ENCODE assay signal across 9 cellular contexts in the genomic region with DNA sequence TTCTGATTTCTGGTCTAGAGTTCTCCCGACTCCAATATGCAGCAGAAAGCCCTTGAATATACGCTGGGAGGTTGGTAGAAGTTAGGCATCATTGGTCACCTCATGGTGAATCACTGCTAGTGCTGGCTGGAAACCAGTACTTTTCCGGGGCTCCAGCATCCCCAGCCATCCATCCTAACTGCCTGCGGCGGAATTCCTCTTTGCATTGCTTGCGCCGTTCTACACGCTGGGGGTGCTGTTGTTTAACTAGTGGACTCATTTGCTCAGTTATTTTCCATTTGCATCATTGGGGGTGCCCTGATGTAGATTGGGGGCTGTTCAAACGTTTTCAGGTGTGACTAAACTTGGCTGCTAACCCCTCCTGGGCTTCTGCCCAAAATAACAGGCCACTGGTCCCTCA. TPM values are rescaled to one million over a fixed set of nuclear protein-coding genes. Genes with fewer than 3 reads are reported as not detected.
DNase-seq lines count a peak whose midpoint lies in the region; TF ChIP-seq lines count a peak whose summit lies in the region.
"Had no signal": no experiment of that assay in that cellular context is flagged by ENCODE, and none has a peak within 500 bp of the region (broad histone marks: within the 10 kb centered on the region; RNA-seq: fewer than 3 reads in every experiment).

No MANE protein-coding gene starts in this region.

- TF ChIP-seq CTCF in NB4 (IDR thresholded peaks at IDR 0.05; ENCODE audit: low read depth, low read length) = no peak
- peak; percentile 64 for TF ChIP-seq CTCF in chondrocyte (IDR thresholded peaks at IDR 0.05)
- peak; percentile 40 to 44 (median 40) for TF ChIP-seq CTCF in nephron (IDR thresholded peaks at IDR 0.05; ENCODE audit: unreplicated experiment in 3 of 3)
- no peak for TF ChIP-seq CTCF in GM10248 (IDR thresholded peaks at IDR 0.05; ENCODE audit: control extremely low read depth, extremely low read depth, low read depth, missing control alignments)

- H3K27me3 Mint-ChIP-seq in chondrocyte (ENCODE audit: low read depth) = peaks cover 17% of the 10 kb centered on the region
- H3K27me3 Mint-ChIP-seq in nephron (ENCODE audit: low read depth) = peaks cover 35% of the 10 kb centered on the region
- peaks cover 57% of the 10 kb centered on the region for H3K27me3 Mint-ChIP-seq in activated T-cell treated with anti-CD3 and anti-CD28 coated beads, Interleukin-2, amount 50 U/mL, for 24 hours

- H3K4me1 Mint-ChIP-seq in chondrocyte (ENCODE audit: low read depth) = no peaks in the 10 kb centered on the region
- H3K4me1 Mint-ChIP-seq in nephron = no peaks in the 10 kb centered on the region
- H3K4me1 Mint-ChIP-seq in activated T-cell treated with anti-CD3 and anti-CD28 coated beads, Interleukin-2, amount 50 U/mL, for 24 hours (ENCODE audit: low read depth) = no peaks in the 10 kb centered on the region
- H3K4me1 Mint-ChIP-seq: activated naive CD8-positive, alpha-beta T cell treated with anti-CD3 and anti-CD28 coated beads, Interleukin-2, amount 10 ng/mL, durations not matched to agents 7 days and 5 days had no signal

- no peak overlapping the region for H3K4me3 ChIP-seq in NB4 (ENCODE audit: low read depth, low read length)

- H3K4me3 Mint-ChIP-seq in chondrocyte (ENCODE audit: unreplicated experiment) (no peak overlapping the region), nephron (no peak overlapping the region)
- H3K4me3 Mint-ChIP-seq in activated T-cell treated with anti-CD3 and anti-CD28 coated beads, Interleukin-2, amount 50 U/mL, for 24 hours = no peak overlapping the region
- H3K4me3 Mint-ChIP-seq: activated naive CD8-positive, alpha-beta T cell treated with anti-CD3 and anti-CD28 coated beads, Interleukin-2, amount 10 ng/mL, durations not matched to agents 7 days and 5 days had no signal

- H3K27ac Mint-ChIP-seq in chondrocyte (ENCODE audit: unreplicated experiment) (no peak overlapping the region), nephron (no peak overlapping the region)
- H3K27ac Mint-ChIP-seq in activated T-cell treated with anti-CD3 and anti-CD28 coated beads, Interleukin-2, amount 50 U/mL, for 24 hours = no peak overlapping the region
- H3K27ac Mint-ChIP-seq: activated naive CD8-positive, alpha-beta T cell treated with anti-CD3 and anti-CD28 coated beads, Interleukin-2, amount 10 ng/mL, durations not matched to agents 7 days and 5 days had no signal

- CTCF ChIA-PET in GM10248 (lab: Yijun Ruan, JAX) = interaction anchor here (1.1 kb wide), 1 partner anchor 1480 kb away, joined by 3 read pairs; no protein-coding TSS in a partner anchor

- POLR2A ChIA-PET in GM10248 (lab: Yijun Ruan, JAX) = no interaction called here

- H3K9me3 Mint-ChIP-seq in chondrocyte (ENCODE audit: low read depth) (no peaks in the 10 kb centered on the region), nephron (peaks cover 19% of the 10 kb centered on the region)
- H3K9me3 Mint-ChIP-seq in activated T-cell treated with anti-CD3 and anti-CD28 coated beads, Interleukin-2, amount 50 U/mL, for 24 hours = no peaks in the 10 kb centered on the region
- H3K9me3 Mint-ChIP-seq: activated naive CD8-positive, alpha-beta T cell treated with anti-CD3 and anti-CD28 coated beads, Interleukin-2, amount 10 ng/mL, durations not matched to agents 7 days and 5 days had no signal

- DNase-seq in ELF-1 (ENCODE audit: low read depth, low spot score) = peak; percentile 87
- peak; percentile 1 for DNase-seq in NB4 (ENCODE audit: low read depth)
- no peak for DNase-seq in chondrocyte (ENCODE audit: low spot score)
- no peak for DNase-seq in GM10248 (ENCODE audit: extremely low spot score)
- no peak for DNase-seq in activated T-cell treated with anti-CD3 and anti-CD28 coated beads, Interleukin-2, amount 50 U/mL, for 24 hours
- DNase-seq in central memory CD4-positive, alpha-beta T cell = no peak
- DNase-seq in T-helper 1 cell = no peak
- DNase-seq: activated naive CD8-positive, alpha-beta T cell treated with anti-CD3 and anti-CD28 coated beads, Interleukin-2, amount 10 ng/mL, durations not matched to agents 7 days and 5 days had no signal

- TF ChIP-seq POLR2A in NB4 (IDR thresholded peaks at IDR 0.05; ENCODE audit: extremely low read depth, insufficient read length) = no peak

- no peaks in the 10 kb centered on the region for H3K36me3 Mint-ChIP-seq in chondrocyte (ENCODE audit: low read depth)
- H3K36me3 Mint-ChIP-seq in nephron (ENCODE audit: low read depth) = no peaks in the 10 kb centered on the region
- H3K36me3 Mint-ChIP-seq in activated T-cell treated with anti-CD3 and anti-CD28 coated beads, Interleukin-2, amount 50 U/mL, for 24 hours (ENCODE audit: low read depth) = no peaks in the 10 kb centered on the region
- H3K36me3 Mint-ChIP-seq: activated naive CD8-positive, alpha-beta T cell treated with anti-CD3 and anti-CD28 coated beads, Interleukin-2, amount 10 ng/mL, durations not matched to agents 7 days and 5 days had no signal

RNA-seq across cellular contexts. Expression of gene GPR50, which starts 23.3 kb away (rescaled TPM):
- total RNA-seq in chondrocyte = not detected in 3 replicates
- total RNA-seq: activated naive CD8-positive, alpha-beta T cell treated with anti-CD3 and anti-CD28 coated beads, Interleukin-2, amount 10 ng/mL, durations not matched to agents 7 days and 5 days had no signal

Comparison
In these comparisons a context has a peak if more than half of its experiments do, and no peak if none do; other contexts are left out.
1. DNase-seq: peak in ELF-1 (single experiment) and NB4 (single experiment); none in chondrocyte (single experiment), GM10248 (single experiment), activated T-cell treated with anti-CD3 and anti-CD28 coated beads, Interleukin-2, amount 50 U/mL, for 24 hours (single experiment), central memory CD4-positive, alpha-beta T cell (single experiment) and T-helper 1 cell (0 of 5).
2. CTCF ChIP-seq: peak in chondrocyte (single experiment) and nephron (3 of 3); none in NB4 (single experiment) and GM10248 (single experiment).